ENCODE assay signal across 29 cellular contexts in the genomic region with DNA sequence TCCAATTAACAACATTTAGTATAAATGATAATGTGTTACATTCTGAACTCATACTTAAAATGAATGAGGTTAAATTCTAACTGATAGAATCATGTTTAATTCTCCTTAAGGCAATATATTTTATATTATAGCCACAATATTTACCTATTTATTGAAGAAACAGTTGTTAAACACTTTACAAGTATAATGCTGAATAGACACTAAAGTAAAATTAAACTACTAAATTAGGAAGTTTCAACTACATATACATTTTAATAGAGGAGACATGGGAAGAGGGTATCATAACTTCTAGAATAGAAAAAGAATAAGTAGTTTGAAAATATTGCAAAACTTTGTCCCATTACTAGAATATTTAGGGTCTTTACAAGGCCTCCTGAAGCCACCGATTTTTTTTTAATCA. TPM values are rescaled to one million over a fixed set of nuclear protein-coding genes. Genes with fewer than 3 reads are reported as not detected.
"Had no signal": no experiment of that assay in that cellular context is flagged by ENCODE, and none has a peak within 500 bp of the region (broad histone marks: within the 10 kb centered on the region; RNA-seq: fewer than 3 reads in every experiment).

No MANE protein-coding gene starts in this region.

- DNase-seq: naive thymus-derived CD4-positive, alpha-beta T cell; natural killer cell; occipital lobe; ovary; retina; spleen; stimulated activated CD4-positive, alpha-beta T cell treated with anti-CD3 and anti-CD28 coated beads, Interleukin-12 subunit alpha, Interleukin-12 subunit beta, amount 100 ng/mL, for 4 hours; stimulated activated CD4-positive, alpha-beta T cell treated with anti-CD3 and anti-CD28 coated beads, Interleukin-1b, Interleukin-23, amount 100 ng/mL, for 48 hours; stimulated activated CD4-positive, alpha-beta T cell treated with anti-CD3 and anti-CD28 coated beads, Interleukin-4, amount 100 ng/mL, for 1 hour; stimulated activated CD4-positive, alpha-beta T cell treated with anti-CD3 and anti-CD28 coated beads, Interleukin-4, amount 100 ng/mL, for 4 hours; stimulated activated CD8-positive, alpha-beta memory T cell treated with anti-CD3 and anti-CD28 coated beads, Interleukin-4, amount 100 ng/mL, for 48 hours; stimulated activated naive CD4-positive, alpha-beta T cell; stimulated activated naive CD8-positive, alpha-beta T cell treated with anti-CD3 and anti-CD28 coated beads, Interleukin-15, amount 100 ng/mL, for 72 hours; stimulated activated naive CD8-positive, alpha-beta T cell treated with anti-CD3 and anti-CD28 coated beads, Interleukin-15, Interleukin-2, amounts not matched to agents 100 U/mL and 50 U/mL, for 24 hours; substantia nigra; testis; tibial artery; transverse colon; upper lobe of right lung; uterus had no signal

- H3K4me2 ChIP-seq: neural progenitor cell, smooth muscle cell had no signal

- ATAC-seq: naive thymus-derived CD4-positive, alpha-beta T cell; natural killer cell; sciatic nerve; stimulated activated memory B cell treated with anti-CD40 and anti-IgM and Interleukin-4, amounts not matched to agents 10 μg/mL and 1 μg/mL and 100 μg/mL, for 72 hours; stimulated activated naive CD8-positive, alpha-beta T cell treated with anti-CD3 and anti-CD28 coated beads, Interleukin-15, amount 100 ng/mL, for 72 hours; stimulated activated naive CD8-positive, alpha-beta T cell treated with anti-CD3 and anti-CD28 coated beads, Interleukin-15, Interleukin-2, amounts not matched to agents 100 U/mL and 50 U/mL, for 24 hours; upper lobe of right lung had no signal

- H3K9me3 ChIP-seq: ovary, prostate gland, right atrium auricular region, suprapubic skin, testis, transverse colon, upper lobe of right lung, uterus had no signal

- H3K4me3 ChIP-seq: neural progenitor cell, ovary, prostate gland, right atrium auricular region, skin epidermis, smooth muscle cell, spleen, suprapubic skin, testis, tibial artery, transverse colon, upper lobe of right lung, uterus had no signal

- H2AFZ ChIP-seq: neural progenitor cell had no signal

- H3K27ac ChIP-seq: neural progenitor cell, ovary, prostate gland, right atrium auricular region, skin epidermis, spleen, suprapubic skin, testis, tibial artery, transverse colon, upper lobe of right lung, uterus had no signal

- H3K36me3 ChIP-seq: neural progenitor cell, ovary, prostate gland, right atrium auricular region, spleen, suprapubic skin, tibial artery, transverse colon, upper lobe of right lung, uterus had no signal

- H3K27me3 ChIP-seq: neural progenitor cell, ovary, right atrium auricular region, spleen, suprapubic skin, testis, tibial artery, transverse colon, upper lobe of right lung, uterus had no signal

- H3K9ac ChIP-seq: neural progenitor cell had no signal

- H3K4me1 ChIP-seq: prostate gland, right atrium auricular region, spleen, suprapubic skin, testis, tibial artery, transverse colon, upper lobe of right lung, uterus had no signal

RNA-seq across cellular contexts. Expression of gene GRIA2, which starts 36.2 kb away (rescaled TPM):
- total RNA-seq: naive thymus-derived CD4-positive, alpha-beta T cell; natural killer cell; osteoblast; right atrium auricular region; smooth muscle cell; spleen; upper lobe of right lung had no signal
- polyA plus RNA-seq: naive thymus-derived CD4-positive, alpha-beta T cell; smooth muscle cell had no signal
